ENCODE assay signal across 7 cellular contexts in genomic region chr3:13319821-13320220, GRCh38.
"Had no signal": no experiment of that assay in that cellular context is flagged by ENCODE, and none has a peak within 500 bp of the region (broad histone marks: within the 10 kb centered on the region; RNA-seq: fewer than 3 reads in every experiment).

No MANE protein-coding gene starts in this region.

- ATAC-seq: HepG2 had no signal

- H3K27ac Mint-ChIP-seq: IgD-negative memory B cell had no signal

- FAIRE-seq: HepG2, HTR-8/SVneo had no signal

- H3K27ac ChIP-seq: HL-60 had no signal

- DNase-seq: IMR-90, KBM-7, KG1 had no signal

- H3K9me3 Mint-ChIP-seq: IgD-negative memory B cell had no signal

- H3K27me3 Mint-ChIP-seq: IgD-negative memory B cell had no signal
